ENCODE assay signal across 1 cellular context in the genomic region with DNA sequence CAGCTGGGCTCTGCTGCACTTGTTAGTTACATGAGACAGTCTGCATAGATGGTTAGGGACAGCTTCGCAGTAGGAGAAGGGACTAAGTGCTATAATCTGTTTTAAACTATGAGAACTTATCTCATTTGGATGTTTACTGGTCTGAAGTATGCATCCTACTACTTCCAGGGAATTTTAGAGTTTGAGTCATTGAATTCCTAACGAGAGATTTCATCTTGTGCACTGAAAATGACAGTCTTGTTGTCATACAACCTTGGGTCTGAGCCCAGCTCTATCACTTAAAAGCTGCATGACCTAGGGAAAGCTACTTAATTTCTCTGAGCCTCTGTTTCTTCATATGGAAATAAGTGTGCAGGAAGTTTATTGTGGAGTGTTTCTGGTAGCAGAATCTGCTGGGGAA.
TF ChIP-seq lines count a peak whose summit lies in the region.

No MANE protein-coding gene starts in this region.

TF ChIP-seq in GM23338, 12 proteins besides CTCF, POLR2A, EP300 and RAD21 (continued from another document):
- TF ChIP-seq, protein P1, sequence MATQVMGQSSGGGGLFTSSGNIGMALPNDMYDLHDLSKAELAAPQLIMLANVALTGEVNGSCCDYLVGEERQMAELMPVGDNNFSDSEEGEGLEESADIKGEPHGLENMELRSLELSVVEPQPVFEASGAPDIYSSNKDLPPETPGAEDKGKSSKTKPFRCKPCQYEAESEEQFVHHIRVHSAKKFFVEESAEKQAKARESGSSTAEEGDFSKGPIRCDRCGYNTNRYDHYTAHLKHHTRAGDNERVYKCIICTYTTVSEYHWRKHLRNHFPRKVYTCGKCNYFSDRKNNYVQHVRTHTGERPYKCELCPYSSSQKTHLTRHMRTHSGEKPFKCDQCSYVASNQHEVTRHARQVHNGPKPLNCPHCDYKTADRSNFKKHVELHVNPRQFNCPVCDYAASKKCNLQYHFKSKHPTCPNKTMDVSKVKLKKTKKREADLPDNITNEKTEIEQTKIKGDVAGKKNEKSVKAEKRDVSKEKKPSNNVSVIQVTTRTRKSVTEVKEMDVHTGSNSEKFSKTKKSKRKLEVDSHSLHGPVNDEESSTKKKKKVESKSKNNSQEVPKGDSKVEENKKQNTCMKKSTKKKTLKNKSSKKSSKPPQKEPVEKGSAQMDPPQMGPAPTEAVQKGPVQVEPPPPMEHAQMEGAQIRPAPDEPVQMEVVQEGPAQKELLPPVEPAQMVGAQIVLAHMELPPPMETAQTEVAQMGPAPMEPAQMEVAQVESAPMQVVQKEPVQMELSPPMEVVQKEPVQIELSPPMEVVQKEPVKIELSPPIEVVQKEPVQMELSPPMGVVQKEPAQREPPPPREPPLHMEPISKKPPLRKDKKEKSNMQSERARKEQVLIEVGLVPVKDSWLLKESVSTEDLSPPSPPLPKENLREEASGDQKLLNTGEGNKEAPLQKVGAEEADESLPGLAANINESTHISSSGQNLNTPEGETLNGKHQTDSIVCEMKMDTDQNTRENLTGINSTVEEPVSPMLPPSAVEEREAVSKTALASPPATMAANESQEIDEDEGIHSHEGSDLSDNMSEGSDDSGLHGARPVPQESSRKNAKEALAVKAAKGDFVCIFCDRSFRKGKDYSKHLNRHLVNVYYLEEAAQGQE (IDR thresholded peaks at IDR 0.05; ENCODE audit: unreplicated experiment), result no peak
- TF ChIP-seq EZH2 (IDR thresholded peaks at IDR 0.05; ENCODE audit: low read depth, unreplicated experiment), result no peak
- TF ChIP-seq STAT1 (IDR thresholded peaks at IDR 0.05; ENCODE audit: unreplicated experiment), result no peak
- TF ChIP-seq ETS1 (IDR thresholded peaks at IDR 0.05), result no peak
